In genomic region chr6:83125425-83125824, GRCh38 we compare ENCODE assay signal across 1 cellular context.
TF ChIP-seq lines count a peak whose summit lies in the region.

No MANE protein-coding gene starts in this region.

TF ChIP-seq in GM23338, 12 proteins besides CTCF, POLR2A, EP300 and RAD21 (continued from another document):
- no peak for TF ChIP-seq ZNF462 (CRISPR knock-in tag; IDR thresholded peaks at IDR 0.05)
- no peak for TF ChIP-seq STAT1 (IDR thresholded peaks at IDR 0.05; ENCODE audit: unreplicated experiment)
